ENCODE assay signal across 5 cellular contexts in genomic region chr1:4519954-4520353, GRCh38.
"Had no signal": no experiment of that assay in that cellular context is flagged by ENCODE, and none has a peak within 500 bp of the region (broad histone marks: within the 10 kb centered on the region; RNA-seq: fewer than 3 reads in every experiment).

No MANE protein-coding gene starts in this region.

- ATAC-seq: GM23338, K562 had no signal

- DNase-seq: H9, HCEC 1CT, IMR-90 had no signal
